ENCODE assay signal across 16 cellular contexts in genomic region chr10:63504145-63504881, GRCh38. TPM values are rescaled to one million over a fixed set of nuclear protein-coding genes. Genes with fewer than 3 reads are reported as not detected.
A peak's percentile ranks its signal among the peaks of the same experiment; 100 is the strongest.
DNase-seq lines count a peak whose midpoint lies in the region; ATAC-seq, FAIRE-seq and TF ChIP-seq lines count a peak whose summit lies in the region.
"Had no signal": no experiment of that assay in that cellular context is flagged by ENCODE, and none has a peak within 500 bp of the region (broad histone marks: within the 10 kb centered on the region; RNA-seq: fewer than 3 reads in every experiment).

No MANE protein-coding gene starts in this region.

- BruUV-seq in Calu3 (replicated peaks; lab: Mats Ljungman, UMichigan) = no TSS peak

- H3K27ac Mint-ChIP-seq in Calu3 (ENCODE audit: unreplicated experiment) (peak overlapping the region; percentile 12), WTC11 (peak overlapping the region; percentile 91)
- H3K27ac Mint-ChIP-seq: activated CD4-positive, alpha-beta T cell treated with anti-CD3 and anti-CD28 coated beads, Interleukin-2, amount 10 ng/mL, durations not matched to agents 24 days and 14 days had no signal

- no peak overlapping the region for H3K9ac ChIP-seq in keratinocyte (ENCODE audit: control insufficient read depth, extremely low read depth, insufficient read depth, low read length)
- H3K9ac ChIP-seq: SK-N-SH had no signal

- peaks cover 81% of the 10 kb centered on the region for H3K79me2 ChIP-seq in keratinocyte (ENCODE audit: control insufficient read depth, insufficient read depth, low read length)

- dilution Hi-C loops in keratinocyte (cut with MboI; ENCODE audit: extremely low pct_ligation_motif_present, low sequenced_read_pairs) = no loop called here

- H3K4me1 Mint-ChIP-seq in Calu3 (ENCODE audit: low read depth, unreplicated experiment) = peaks cover 34% of the 10 kb centered on the region
- H3K4me1 Mint-ChIP-seq in WTC11 = peaks cover 34% of the 10 kb centered on the region

- intact Hi-C loops in Calu3 (cut with micrococcal nuclease; ENCODE audit: unreplicated experiment) = no loop called here

- peaks cover 7% of the 10 kb centered on the region for H4K20me1 ChIP-seq in keratinocyte (ENCODE audit: control insufficient read depth, extremely low read depth, insufficient read depth, low read length)

- H3K4me3 ChIP-seq in keratinocyte (ENCODE audit: control insufficient read depth in 2 of 3, extremely low read depth in 1 of 3, insufficient read depth in 2 of 3, low read depth in 1 of 3, low read length in 3 of 3) = peak overlapping the region in 1 of 3 experiments; percentile 15

- peaks cover 0 to 5% of the 10 kb centered on the region in 2 experiments for H3K36me3 ChIP-seq in keratinocyte (ENCODE audit: control insufficient read depth in 2 of 2, extremely low read depth in 1 of 2, insufficient read depth in 2 of 2, low read length in 2 of 2)

- H3K27ac ChIP-seq in keratinocyte (ENCODE audit: control insufficient read depth, insufficient read depth, low read length) = peak overlapping the region; percentile 57

- peak overlapping the region; percentile 2 for H3K4me3 Mint-ChIP-seq in Calu3 (ENCODE audit: low read depth, unreplicated experiment)
- H3K4me3 Mint-ChIP-seq in WTC11 = no peak overlapping the region
- H3K4me3 Mint-ChIP-seq: activated CD4-positive, alpha-beta T cell treated with anti-CD3 and anti-CD28 coated beads, Interleukin-2, amount 10 ng/mL, durations not matched to agents 24 days and 14 days; CD14-positive monocyte had no signal

- H3K27me3 Mint-ChIP-seq in Calu3 (ENCODE audit: unreplicated experiment) (no peaks in the 10 kb centered on the region), WTC11 (ENCODE audit: low read depth) (no peaks in the 10 kb centered on the region)
- H3K27me3 Mint-ChIP-seq: activated CD4-positive, alpha-beta T cell treated with anti-CD3 and anti-CD28 coated beads, Interleukin-2, amount 10 ng/mL, durations not matched to agents 24 days and 14 days had no signal

- peaks cover 17% of the 10 kb centered on the region for H3K4me1 ChIP-seq in keratinocyte (ENCODE audit: control insufficient read depth, extremely low read depth, insufficient read depth, low read length)

- TF ChIP-seq CTCF in Calu3 (IDR thresholded peaks at IDR 0.05; ENCODE audit: unreplicated experiment) (no peak), WTC11 (IDR thresholded peaks at IDR 0.05) (no peak), keratinocyte (optimal IDR thresholded peaks at IDR 0.05 in 1 of 3, IDR thresholded peaks at IDR 0.05 in 1 of 3, conservative IDR thresholded peaks at IDR 0.05 in 1 of 3; ENCODE audit: extremely low read depth in 1 of 3, insufficient read depth in 2 of 3, low read length in 3 of 3) (no peak)

- no peaks in the 10 kb centered on the region for H3K9me1 ChIP-seq in keratinocyte (ENCODE audit: control insufficient read depth, extremely low read depth, insufficient read depth, low read length)

- ATAC-seq in WTC11 (peak; percentile 90), HG03196 (IDR thresholded peaks at IDR 0.05; ENCODE audit: unreplicated experiment) (no peak), GM21786 (IDR thresholded peaks at IDR 0.05; ENCODE audit: unreplicated experiment) (no peak)

- peak overlapping the region; percentile 57 for H3K4me2 ChIP-seq in keratinocyte (ENCODE audit: control insufficient read depth, extremely low read depth, insufficient read depth, low read depth, low read length)
- H3K4me2 ChIP-seq: SK-N-SH had no signal

- no peaks in the 10 kb centered on the region for H3K36me3 Mint-ChIP-seq in Calu3 (ENCODE audit: insufficient read depth, unreplicated experiment)
- no peaks in the 10 kb centered on the region for H3K36me3 Mint-ChIP-seq in WTC11

- H3K9me3 ChIP-seq in keratinocyte (ENCODE audit: control insufficient read depth, low read depth, low read length) = no peaks in the 10 kb centered on the region
- H3K9me3 ChIP-seq: SK-N-SH had no signal

- peak; percentile 96 for FAIRE-seq in keratinocyte (lab: Jason Lieb, UNC)

- no peaks in the 10 kb centered on the region for H3K27me3 ChIP-seq in keratinocyte (ENCODE audit: control insufficient read depth, extremely low read depth, insufficient read depth, low read length)

- DNase-seq in Calu3 = peak; percentile 28
- peak; percentile 83 for DNase-seq in HPDE6-E6E7 (ENCODE audit: extremely low spot score)
- no peak for DNase-seq in WTC11 (ENCODE audit: low spot score)
- DNase-seq in keratinocyte (ENCODE audit: low read depth, low spot score) = peak; percentile 41
- no peak for DNase-seq in COLO668 (lab: John Stamatoyannopoulos, UW; ENCODE audit: unreplicated experiment)
- no peak for DNase-seq in NCI-H2081 treated with DMSO at 0.1 percent for 48 hours (lab: John Stamatoyannopoulos, UW)
- DNase-seq: activated CD4-positive, alpha-beta T cell treated with anti-CD3 and anti-CD28 coated beads, Interleukin-2, amount 10 ng/mL, durations not matched to agents 24 days and 14 days; activated gamma-delta T cell treated with Interleukin-2 at 50 U/mL for 16 hours; cerebellar nuclear complex; KBM-7; SK-N-SH; stimulated activated CD4-positive, alpha-beta T cell treated with anti-CD3 and anti-CD28 coated beads, Interleukin-1b, Interleukin-23, amount 100 ng/mL, for 48 hours; stimulated activated naive CD4-positive, alpha-beta T cell treated with Interleukin-2 at 50 U/mL for 16 hours had no signal

- POLR2A ChIA-PET in WTC11 (lab: Charles Lee) = no interaction called here

- H3K9me3 Mint-ChIP-seq in Calu3 (ENCODE audit: low read depth, unreplicated experiment) = no peaks in the 10 kb centered on the region
- no peaks in the 10 kb centered on the region for H3K9me3 Mint-ChIP-seq in WTC11
- H3K9me3 Mint-ChIP-seq: activated CD4-positive, alpha-beta T cell treated with anti-CD3 and anti-CD28 coated beads, Interleukin-2, amount 10 ng/mL, durations not matched to agents 24 days and 14 days had no signal

- CTCF ChIA-PET in Calu3 (lab: Charles Lee) (interaction anchor here (0.5 to 2.0 kb wide), 7 partner anchors 11 to 279 kb away, joined by 3 to 9 read pairs (median 4); no protein-coding TSS in a partner anchor), WTC11 (lab: Charles Lee) (interaction anchor here (0.6 to 1.7 kb wide), 6 partner anchors 18 to 250 kb away, joined by 3 to 6 read pairs (median 3); no protein-coding TSS in a partner anchor)

- no peak overlapping the region for H2AFZ ChIP-seq in keratinocyte (ENCODE audit: control insufficient read depth, low read length)

TF ChIP-seq in WTC11, 78 proteins besides CTCF, POLR2A, EP300 and RAD21 (continues in another document):
- TF ChIP-seq FOXK1 (CRISPR knock-in tag; IDR thresholded peaks at IDR 0.05) (no peak), ARID4B (CRISPR knock-in tag; IDR thresholded peaks at IDR 0.05; ENCODE audit: borderline replicate concordance) (no peak), ZNF396 (CRISPR knock-in tag; IDR thresholded peaks at IDR 0.05; ENCODE audit: borderline replicate concordance) (no peak)

RNA-seq across cellular contexts. Expression of gene REEP3, which starts 16.9 kb away (rescaled TPM):
- 94.7 and 97.5 TPM in 2 replicates for total RNA-seq in Calu3 (2022)
- total RNA-seq in WTC11 (2021) = 18.5 to 23.2 TPM (median 21.2 TPM) in 3 replicates
- 34.7 to 65.8 TPM (median 52.8 TPM) in 3 replicates for polyA plus RNA-seq in keratinocyte
- 172 TPM for polyA plus RNA-seq in keratinocyte (2011; ENCODE audit: low read depth)
- polyA plus RNA-seq in keratinocyte (2011; cell fraction: cytosol; rRNA removed) = 40.8 and 57.7 TPM in 2 replicates
- 42.3 and 44.6 TPM in 2 replicates for polyA plus RNA-seq in keratinocyte (2011; cell fraction: nucleus; rRNA removed)
- 25.4 and 42.4 TPM in 2 replicates for polyA plus RNA-seq in keratinocyte (2012; ENCODE audit: low replicate concordance)
- polyA minus RNA-seq in keratinocyte = 15.5 to 43.5 TPM (median 23.8 TPM) in 3 replicates
- polyA minus RNA-seq in keratinocyte (2011; cell fraction: cytosol; rRNA and poly(A)+ RNA removed) = 57.2 TPM
- 30.0 and 57.2 TPM in 2 replicates for polyA minus RNA-seq in keratinocyte (2011; cell fraction: nucleus; rRNA and poly(A)+ RNA removed)

RNA-seq across cellular contexts. Expression of gene JMJD1C, which starts 38.5 kb away (rescaled TPM):
- total RNA-seq in Calu3 (2022) (67.6 and 73.1 TPM in 2 replicates), WTC11 (2021) (158 to 180 TPM (median 161 TPM) in 3 replicates)
- 24.9 to 38.2 TPM (median 26.6 TPM) in 3 replicates for polyA plus RNA-seq in keratinocyte
- polyA plus RNA-seq in keratinocyte (2011; ENCODE audit: low read depth) = 81.0 TPM
- polyA plus RNA-seq in keratinocyte (2011; cell fraction: cytosol; rRNA removed) = 9.0 and 22.2 TPM in 2 replicates
- 49.7 and 62.2 TPM in 2 replicates for polyA plus RNA-seq in keratinocyte (2011; cell fraction: nucleus; rRNA removed)
- polyA plus RNA-seq in keratinocyte (2012; ENCODE audit: low replicate concordance) = 18.7 and 43.8 TPM in 2 replicates
- polyA minus RNA-seq in keratinocyte = 19.1 to 117 TPM (median 79.7 TPM) in 3 replicates
- 17.8 TPM for polyA minus RNA-seq in keratinocyte (2011; cell fraction: cytosol; rRNA and poly(A)+ RNA removed)
- polyA minus RNA-seq in keratinocyte (2011; cell fraction: nucleus; rRNA and poly(A)+ RNA removed) = 94.4 and 166 TPM in 2 replicates

Comparison
In these comparisons a context has a peak if more than half of its experiments do, and no peak if none do; other contexts are left out.
1. DNase-seq: peak in Calu3 (single experiment), HPDE6-E6E7 (single experiment) and keratinocyte (single experiment); none in WTC11 (single experiment), COLO668 (single experiment) and NCI-H2081 treated with DMSO at 0.1 percent for 48 hours (single experiment).